10 cellular contexts compared by ENCODE assay signal in genomic region chr20:32458061-32458836, GRCh38.
DNase-seq lines count a peak whose midpoint lies in the region; ATAC-seq, FAIRE-seq and TF ChIP-seq lines count a peak whose summit lies in the region.
"Had no signal": no experiment of that assay in that cellular context is flagged by ENCODE, and none has a peak within 500 bp of the region (broad histone marks: within the 10 kb centered on the region; RNA-seq: fewer than 3 reads in every experiment).

No MANE protein-coding gene starts in this region.

- H4K20me1 ChIP-seq in neural cell (ENCODE audit: insufficient read depth) = peaks cover 17% of the 10 kb centered on the region

- no peaks in the 10 kb centered on the region for H3K27me3 ChIP-seq in CD4-positive, alpha-beta T cell (ENCODE audit: control insufficient read depth, insufficient read depth, low read length)
- no peaks in the 10 kb centered on the region for H3K27me3 ChIP-seq in HUES64 (ENCODE audit: insufficient read depth, low read length)
- H3K27me3 ChIP-seq in neural cell (ENCODE audit: insufficient read depth, low read depth, low read length) = no peaks in the 10 kb centered on the region
- H3K27me3 ChIP-seq in transverse colon = no peaks in the 10 kb centered on the region
- no peaks in the 10 kb centered on the region for H3K27me3 ChIP-seq in Peyer's patch

- H3K4me3 Mint-ChIP-seq in CD4-positive, alpha-beta T cell = no peak overlapping the region
- peak overlapping the region; percentile 55 for H3K4me3 Mint-ChIP-seq in chondrocyte (ENCODE audit: unreplicated experiment)
- H3K4me3 Mint-ChIP-seq: activated naive CD8-positive, alpha-beta T cell treated with anti-CD3 and anti-CD28 coated beads for 36 hours had no signal

- peaks cover 52% of the 10 kb centered on the region for H3K36me3 Mint-ChIP-seq in CD4-positive, alpha-beta T cell (ENCODE audit: low read depth)
- H3K36me3 Mint-ChIP-seq in chondrocyte (ENCODE audit: low read depth) = peaks cover 7% of the 10 kb centered on the region
- H3K36me3 Mint-ChIP-seq: activated naive CD8-positive, alpha-beta T cell treated with anti-CD3 and anti-CD28 coated beads for 36 hours had no signal

- no peak overlapping the region for H3K4me2 ChIP-seq in neural cell (ENCODE audit: low read length)

- H3K9me3 Mint-ChIP-seq in CD4-positive, alpha-beta T cell = no peaks in the 10 kb centered on the region
- no peaks in the 10 kb centered on the region for H3K9me3 Mint-ChIP-seq in chondrocyte (ENCODE audit: low read depth)
- H3K9me3 Mint-ChIP-seq: activated naive CD8-positive, alpha-beta T cell treated with anti-CD3 and anti-CD28 coated beads for 36 hours had no signal

- H3K4me3 ChIP-seq in HUES64 (ENCODE audit: low read length) (peak overlapping the region; percentile 58; the same call in 1 of the 2 replicates), neural cell (ENCODE audit: low read length) (peak overlapping the region; percentile 61), transverse colon (no peak overlapping the region), Peyer's patch (no peak overlapping the region)

- peaks cover 9% of the 10 kb centered on the region for H3K4me1 ChIP-seq in HUES64 (ENCODE audit: insufficient read depth, low read length)
- H3K4me1 ChIP-seq in transverse colon = peaks cover 15 to 30% (median 23%) of the 10 kb centered on the region in 4 donors
- peaks cover 0 to 26% (median 4%) of the 10 kb centered on the region in 4 donors for H3K4me1 ChIP-seq in Peyer's patch

- H3K9me2 ChIP-seq in neural cell (ENCODE audit: insufficient read depth, low read length) = no peaks in the 10 kb centered on the region

- H2AFZ ChIP-seq in neural cell (ENCODE audit: low read depth, low read length) = no peak overlapping the region

- H3K27ac ChIP-seq in CD4-positive, alpha-beta T cell (ENCODE audit: low read depth, low read length) = peak overlapping the region; percentile 36
- H3K27ac ChIP-seq in HUES64 (ENCODE audit: low read depth, low read length) = peak overlapping the region; percentile 57
- peak overlapping the region; percentile 65 for H3K27ac ChIP-seq in neural cell (ENCODE audit: low read length)
- no peak overlapping the region for H3K27ac ChIP-seq in transverse colon
- H3K27ac ChIP-seq in Peyer's patch = no peak overlapping the region

- in situ Hi-C loops in transverse colon (cut with MboI; ENCODE audit: low pct_ligation_motif_present in 1 of 4, low pct_unique_long_range_greater_than_20kb in 1 of 4, low sequenced_read_pairs in 3 of 4) = no loop called here

- TF ChIP-seq CTCF in CD4-positive, alpha-beta T cell (IDR thresholded peaks at IDR 0.05) = no peak
- TF ChIP-seq CTCF in chondrocyte (IDR thresholded peaks at IDR 0.05) (no peak), neural cell (IDR thresholded peaks at IDR 0.05; ENCODE audit: poor library complexity, severe bottlenecking) (no peak), transverse colon (IDR thresholded peaks at IDR 0.05) (no peak), Peyer's patch (IDR thresholded peaks at IDR 0.05) (no peak)

- no peaks in the 10 kb centered on the region for H3F3A ChIP-seq in neural cell (ENCODE audit: insufficient read depth, low read length, poor library complexity, severe bottlenecking)

- H3K27ac Mint-ChIP-seq in CD4-positive, alpha-beta T cell = peak overlapping the region; percentile 79
- H3K27ac Mint-ChIP-seq in chondrocyte (ENCODE audit: unreplicated experiment) = peak overlapping the region; percentile 73
- H3K27ac Mint-ChIP-seq: activated naive CD8-positive, alpha-beta T cell treated with anti-CD3 and anti-CD28 coated beads for 36 hours had no signal

- WGBS in HUES64 = 89% methylated on average over 10 of the region's 10 CpGs
- WGBS in transverse colon (ENCODE audit: low coverage in 1 of 2), 2 donors = 88% methylated on average over 10 of the region's 10 CpGs; no CpG with 5 or more reads in 1 of the 2 donors

- ATAC-seq in CD4-positive, alpha-beta T cell (ENCODE audit: poor library complexity) = no peak
- ATAC-seq in GM21381 (IDR thresholded peaks at IDR 0.05; ENCODE audit: unreplicated experiment) = no peak

- H3K79me2 ChIP-seq in neural cell (replicated peaks; ENCODE audit: insufficient read depth, low read length) = peaks cover 32% of the 10 kb centered on the region

- POLR2A ChIA-PET in CD4-positive, alpha-beta T cell (lab: Charles Lee) = no interaction called here

- H3K36me3 ChIP-seq in HUES64 (ENCODE audit: insufficient read depth, low read length) (peaks cover 15% of the 10 kb centered on the region), neural cell (ENCODE audit: insufficient read depth, low read length) (no peaks in the 10 kb centered on the region), transverse colon (peaks cover 0 to 8% (median 3%) of the 10 kb centered on the region in 4 donors), Peyer's patch (peaks cover 0 to 36% (median 0%) of the 10 kb centered on the region in 3 donors)

- intact Hi-C loops in CD4-positive, alpha-beta T cell (cut with DNase I, micrococcal nuclease) = no loop called here
- intact Hi-C loops in transverse colon (cut with DNase I; ENCODE audit: low total_unique reads) = no loop called here

- TF ChIP-seq EP300 in neural cell (conservative IDR thresholded peaks at IDR 0.05; ENCODE audit: poor library complexity, severe bottlenecking) (no peak), transverse colon (IDR thresholded peaks at IDR 0.05; ENCODE audit: low read depth) (no peak)

- TF ChIP-seq POLR2A in GM12892 (IDR thresholded peaks at IDR 0.05; ENCODE audit: low read depth, low read length) = no peak
- TF ChIP-seq POLR2A in transverse colon (IDR thresholded peaks at IDR 0.05) = no peak
- TF ChIP-seq POLR2A in Peyer's patch (IDR thresholded peaks at IDR 0.05) = no peak

- no peaks in the 10 kb centered on the region for H3K9me3 ChIP-seq in CD4-positive, alpha-beta T cell (ENCODE audit: control insufficient read depth, low read length)
- H3K9me3 ChIP-seq in HUES64 (ENCODE audit: insufficient read depth, low read depth, low read length) (no peaks in the 10 kb centered on the region), neural cell (ENCODE audit: low read length) (no peaks in the 10 kb centered on the region), transverse colon (no peaks in the 10 kb centered on the region), Peyer's patch (no peaks in the 10 kb centered on the region)

- no peak for TF ChIP-seq RAD21 in neural cell (conservative IDR thresholded peaks at IDR 0.05)

- H3K9ac ChIP-seq in HUES64 (ENCODE audit: low read depth, low read length) (peak overlapping the region; percentile 35; the same call in 1 of the 2 replicates), neural cell (ENCODE audit: low read length) (peak overlapping the region; percentile 53)

- FAIRE-seq in GM12892 (lab: Jason Lieb, UNC) = no peak

- CTCF ChIA-PET in CD4-positive, alpha-beta T cell (lab: Charles Lee) = no interaction called here

- H3K27me3 Mint-ChIP-seq in CD4-positive, alpha-beta T cell = no peaks in the 10 kb centered on the region
- H3K27me3 Mint-ChIP-seq in chondrocyte (ENCODE audit: low read depth) = no peaks in the 10 kb centered on the region
- H3K27me3 Mint-ChIP-seq: activated naive CD8-positive, alpha-beta T cell treated with anti-CD3 and anti-CD28 coated beads for 36 hours had no signal

- DNase-seq in CD4-positive, alpha-beta T cell = no peak
- DNase-seq in chondrocyte (ENCODE audit: low spot score) = no peak
- no peak for DNase-seq in GM12892 (ENCODE audit: insufficient read length)
- no peak for DNase-seq in transverse colon
- no peak for DNase-seq in Peyer's patch
- DNase-seq: activated naive CD8-positive, alpha-beta T cell treated with anti-CD3 and anti-CD28 coated beads for 36 hours; stimulated activated naive CD4-positive, alpha-beta T cell had no signal

- no peaks in the 10 kb centered on the region for H3K4me1 Mint-ChIP-seq in CD4-positive, alpha-beta T cell (ENCODE audit: low read depth)
- H3K4me1 Mint-ChIP-seq in chondrocyte (ENCODE audit: low read depth) = peaks cover 14% of the 10 kb centered on the region

TF ChIP-seq in neural cell, 6 proteins besides CTCF, POLR2A, EP300 and RAD21:
- TF ChIP-seq REST (IDR thresholded peaks at IDR 0.05; ENCODE audit: borderline replicate concordance) = no peak
- no peak for TF ChIP-seq TAF1 (IDR thresholded peaks at IDR 0.05; ENCODE audit: low read depth)
- no peak for TF ChIP-seq MXI1 (conservative IDR thresholded peaks at IDR 0.05; ENCODE audit: poor library complexity, severe bottlenecking)
- TF ChIP-seq EZH2 (IDR thresholded peaks at IDR 0.05; ENCODE audit: borderline replicate concordance, insufficient read depth, low read length, poor library complexity, severe bottlenecking) = no peak
- TF ChIP-seq SMC3 (conservative IDR thresholded peaks at IDR 0.05; ENCODE audit: poor library complexity) = no peak
- no peak for TF ChIP-seq POLR2AphosphoS5 (IDR thresholded peaks at IDR 0.05)
TF ChIP-seq in neural cell: peak in this region for 0.

Comparison
In these comparisons a context has a peak if more than half of its experiments do, and no peak if none do; other contexts are left out.
1. H3K27ac ChIP-seq: peak in CD4-positive, alpha-beta T cell (single experiment), HUES64 (single experiment) and neural cell (single experiment); none in transverse colon (0 of 4) and Peyer's patch (0 of 4).
2. H3K4me3 ChIP-seq: peak in HUES64 (single experiment) and neural cell (single experiment); none in transverse colon (0 of 4) and Peyer's patch (0 of 4).